ENCODE assay signal across 1 cellular context in genomic region chr1:197811769-197812168, GRCh38.
TF ChIP-seq lines count a peak whose summit lies in the region.

No MANE protein-coding gene starts in this region.

TF ChIP-seq in HepG2, 621 proteins besides CTCF, POLR2A, EP300 and RAD21:
- no peak for TF ChIP-seq ZNF652 (CRISPR knock-in tag; IDR thresholded peaks at IDR 0.05; ENCODE audit: borderline replicate concordance, low read depth)
- TF ChIP-seq ZNF335 (CRISPR knock-in tag; IDR thresholded peaks at IDR 0.05): no peak
- TF ChIP-seq SPEN (CRISPR knock-in tag; IDR thresholded peaks at IDR 0.05; ENCODE audit: low read depth): no peak
- TF ChIP-seq HNF1B (CRISPR knock-in tag; IDR thresholded peaks at IDR 0.05): no peak
